Comparison of ENCODE assay signal across 8 cellular contexts in genomic region chr1:212488436-212489283, GRCh38. TPM values are rescaled to one million over a fixed set of nuclear protein-coding genes. Genes with fewer than 3 reads are reported as not detected.
A peak's percentile ranks its signal among the peaks of the same experiment; 100 is the strongest.
DNase-seq lines count a peak whose midpoint lies in the region; ATAC-seq and TF ChIP-seq lines count a peak whose summit lies in the region.

No MANE protein-coding gene starts in this region.

- no peak overlapping the region for H3K4me3 Mint-ChIP-seq in HFFc6

- POLR2A ChIA-PET in GM10248 (lab: Yijun Ruan, JAX) = interaction anchor here (0.6 to 1.7 kb wide), 7 partner anchors 10 to 119 kb away, joined by 3 to 12 read pairs (median 3); partner anchors contain the start of gene ATF3

- ATAC-seq in HG02759 (IDR thresholded peaks at IDR 0.05; ENCODE audit: unreplicated experiment) = peak; percentile 72

- DNase-seq in GM10248 (ENCODE audit: extremely low spot score) = peak; percentile 79
- peak; percentile 49 for DNase-seq in NOMO-1 treated with DMSO at 0.1 percent for 48 hours (lab: John Stamatoyannopoulos, UW; ENCODE audit: unreplicated experiment)
- DNase-seq in colonic mucosa = peak; percentile 67
- no peak for DNase-seq in prostate gland (ENCODE audit: low spot score)
- no peak for DNase-seq in HFFc6

- H3K36me3 ChIP-seq in colonic mucosa (no peaks in the 10 kb centered on the region), muscle layer of duodenum (ENCODE audit: control insufficient read depth in 1 of 2, insufficient read depth in 2 of 2, low read length in 2 of 2) (no peaks in the 10 kb centered on the region), prostate gland (no peaks in the 10 kb centered on the region)

- H3K27me3 ChIP-seq in colonic mucosa = no peaks in the 10 kb centered on the region
- no peaks in the 10 kb centered on the region for H3K27me3 ChIP-seq in muscle layer of duodenum (ENCODE audit: low read depth, low read length)
- no peaks in the 10 kb centered on the region for H3K27me3 ChIP-seq in prostate gland (replicated peaks; ENCODE audit: insufficient read depth)

- CTCF ChIA-PET in GM10248 (lab: Yijun Ruan, JAX) = interaction anchor here (1.0 to 4.0 kb wide), 9 partner anchors 9 to 453 kb away, joined by 3 to 45 read pairs (median 4); partner anchors contain the start of genes DTL and INTS7

- H3K9ac ChIP-seq in colonic mucosa (ENCODE audit: low read depth in 2 of 2, low read length in 2 of 2) = no peak overlapping the region

- H3K4me3 ChIP-seq in colonic mucosa = no peak overlapping the region
- no peak overlapping the region for H3K4me3 ChIP-seq in muscle layer of duodenum (ENCODE audit: low read depth in 1 of 2, low read length in 2 of 2)
- no peak overlapping the region for H3K4me3 ChIP-seq in prostate gland

- intact Hi-C loops in colonic mucosa (cut with DNase I) (loop anchor here (10.0 kb wide), 1 partner anchor 66 kb away; no protein-coding TSS in a partner anchor), prostate gland (cut with DNase I) (no loop called here)

- H3K27me3 Mint-ChIP-seq in HFFc6 (ENCODE audit: insufficient read depth) = peaks cover 28% of the 10 kb centered on the region

- H3K27ac ChIP-seq in 22Rv1 (peak overlapping the region; percentile 57), colonic mucosa (no peak overlapping the region), muscle layer of duodenum (ENCODE audit: low read length) (peak overlapping the region; percentile 60), prostate gland (peak overlapping the region in 1 of 2 donors; percentile 8)

- H3K9me3 ChIP-seq in colonic mucosa (no peaks in the 10 kb centered on the region), muscle layer of duodenum (ENCODE audit: control insufficient read depth in 1 of 2, low read length in 2 of 2) (no peaks in the 10 kb centered on the region), prostate gland (no peaks in the 10 kb centered on the region)

- H3K9me3 Mint-ChIP-seq in HFFc6 = no peaks in the 10 kb centered on the region

- H3K4me1 ChIP-seq in colonic mucosa (no peaks in the 10 kb centered on the region), muscle layer of duodenum (ENCODE audit: control insufficient read depth in 1 of 2, insufficient read depth in 2 of 2, low read length in 2 of 2) (peaks cover 8% of the 10 kb centered on the region in 2 donors), prostate gland (replicated peaks) (no peaks in the 10 kb centered on the region)

- no peaks in the 10 kb centered on the region for H3K36me3 Mint-ChIP-seq in HFFc6 (ENCODE audit: low read depth)

- no peak for TF ChIP-seq CTCF in 22Rv1 (IDR thresholded peaks at IDR 0.05)
- no peak for TF ChIP-seq CTCF in GM10248 (IDR thresholded peaks at IDR 0.05; ENCODE audit: control extremely low read depth, extremely low read depth, low read depth, missing control alignments)
- no peak for TF ChIP-seq CTCF in colonic mucosa (IDR thresholded peaks at IDR 0.05)
- no peak for TF ChIP-seq CTCF in prostate gland (IDR thresholded peaks at IDR 0.05)
- no peak for TF ChIP-seq CTCF in HFFc6 (IDR thresholded peaks at IDR 0.05)

- H3K27ac Mint-ChIP-seq in HFFc6 = no peak overlapping the region

- H3K4me1 Mint-ChIP-seq in HFFc6 (ENCODE audit: low read depth) = peaks cover 28% of the 10 kb centered on the region

- TF ChIP-seq POLR2A in prostate gland (IDR thresholded peaks at IDR 0.05) = no peak

- WGBS in prostate gland = 35% methylated on average over 4 of the region's 4 CpGs

RNA-seq across cellular contexts. Expression of gene NENF, which starts 55.9 kb away (rescaled TPM):
- total RNA-seq in colonic mucosa = 10 to 100 TPM; 43.4 to 43.9 TPM
- total RNA-seq in prostate gland = 100 to 1,000 TPM in 1 of 2 donors, 10 to 100 TPM in 1; 83.2 to 277 TPM
- 10 to 100 TPM; 43.7 to 47.7 (median 46.3) TPM for total RNA-seq in HFFc6 (2021; fragmentation: NEBNext Ultra II Directional; extraction: Animal tissue kit (Norgen Biotek cat#: 25700))

Comparison
In these comparisons a context has a peak if more than half of its experiments do, and no peak if none do; other contexts are left out.
1. DNase-seq: peak in GM10248 (single experiment), NOMO-1 treated with DMSO at 0.1 percent for 48 hours (single experiment) and colonic mucosa (single experiment); none in prostate gland (single experiment) and HFFc6 (single experiment).